ENCODE assay signal across 1 cellular context in genomic region chrX:110425222-110425621, GRCh38.
A peak's percentile ranks its signal among the peaks of the same experiment; 100 is the strongest.
TF ChIP-seq lines count a peak whose summit lies in the region.

No MANE protein-coding gene starts in this region.

TF ChIP-seq in SK-N-SH treated with all-trans-retinoic acid at 6 μM for 48 hours, 23 proteins besides CTCF, POLR2A, EP300 and RAD21 (continued from another document):
- TF ChIP-seq PATZ1 (CRISPR knock-in tag; IDR thresholded peaks at IDR 0.05; ENCODE audit: borderline replicate concordance) = no peak
- no peak for TF ChIP-seq OSR1 (CRISPR knock-in tag; IDR thresholded peaks at IDR 0.05)
- TF ChIP-seq ZFP3 (CRISPR knock-in tag; IDR thresholded peaks at IDR 0.05) = no peak
- no peak for TF ChIP-seq ZNF70 (CRISPR knock-in tag; IDR thresholded peaks at IDR 0.05)
- TF ChIP-seq ZNF565 (CRISPR knock-in tag; conservative IDR thresholded peaks at IDR 0.05; ENCODE audit: low read depth) = no peak
- TF ChIP-seq TCF4 (CRISPR knock-in tag; IDR thresholded peaks at IDR 0.05; ENCODE audit: borderline replicate concordance) = peak; percentile 44; the same call in 1 of the 2 replicates
- no peak for TF ChIP-seq ARNTL (CRISPR knock-in tag; IDR thresholded peaks at IDR 0.05; ENCODE audit: borderline replicate concordance, low read depth)
- TF ChIP-seq BACH2 (CRISPR knock-in tag; IDR thresholded peaks at IDR 0.05; ENCODE audit: borderline replicate concordance) = no peak
- no peak for TF ChIP-seq GLIS3 (CRISPR knock-in tag; IDR thresholded peaks at IDR 0.05)
- no peak for TF ChIP-seq CSDC2 (CRISPR knock-in tag; IDR thresholded peaks at IDR 0.05)
- no peak for TF ChIP-seq CREB5 (CRISPR knock-in tag; IDR thresholded peaks at IDR 0.05; ENCODE audit: low read depth)
